In genomic region chr10:44882146-44882720, GRCh38 we compare ENCODE assay signal across 20 cellular contexts. TPM values are rescaled to one million over a fixed set of nuclear protein-coding genes. Genes with fewer than 3 reads are reported as not detected.
DNase-seq lines count a peak whose midpoint lies in the region; ATAC-seq, FAIRE-seq and TF ChIP-seq lines count a peak whose summit lies in the region.
"Had no signal": no experiment of that assay in that cellular context is flagged by ENCODE, and none has a peak within 500 bp of the region (broad histone marks: within the 10 kb centered on the region; RNA-seq: fewer than 3 reads in every experiment).

No MANE protein-coding gene starts in this region.

- H3K36me3 Mint-ChIP-seq in activated naive CD8-positive, alpha-beta T cell treated with anti-CD3 and anti-CD28 coated beads, Interleukin-2, amount 10 ng/mL, durations not matched to agents 7 days and 5 days: no peaks in the 10 kb centered on the region
- no peaks in the 10 kb centered on the region for H3K36me3 Mint-ChIP-seq in activated naive CD8-positive, alpha-beta T cell treated with anti-CD3 and anti-CD28 coated beads for 36 hours
- no peaks in the 10 kb centered on the region for H3K36me3 Mint-ChIP-seq in activated naive CD4-positive, alpha-beta T cell treated with anti-CD3 and anti-CD28 coated beads, Interleukin-2, amount 50 U/mL, for 72 hours

- 0 out of 2 replicates have a peak, but pooled peaks cover 3% of the 10 kb centered on the region for H4K20me1 ChIP-seq in K562 (replicated peaks; ENCODE audit: control insufficient read depth, insufficient read depth, low read length)

- no peak for FAIRE-seq in K562 (lab: Jason Lieb, UNC)
- FAIRE-seq: A204.1, GM12891, GM18507 had no signal

- H3K4ac ChIP-seq in mesendoderm (ENCODE audit: low read depth, low read length): no peak overlapping the region

- H3K36me3 ChIP-seq in K562 (ENCODE audit: control insufficient read depth, insufficient read depth, low read length): no peaks in the 10 kb centered on the region
- no peaks in the 10 kb centered on the region for H3K36me3 ChIP-seq in mesendoderm (ENCODE audit: control insufficient read depth, insufficient read depth, low read length)
- no peaks in the 10 kb centered on the region for H3K36me3 ChIP-seq in thyroid gland

- H3K27me3 ChIP-seq in K562 (ENCODE audit: control insufficient read depth in 2 of 2, insufficient read depth in 2 of 2, low read length in 2 of 2): peaks cover 27 to 70% of the 10 kb centered on the region in 2 experiments
- no peaks in the 10 kb centered on the region for H3K27me3 ChIP-seq in mesendoderm (ENCODE audit: insufficient read depth, low read length, poor library complexity)
- H3K27me3 ChIP-seq in thyroid gland: no peaks in the 10 kb centered on the region

- no peak for DNase-seq in activated naive CD8-positive, alpha-beta T cell treated with anti-CD3 and anti-CD28 coated beads, Interleukin-2, amount 10 ng/mL, durations not matched to agents 7 days and 5 days
- no peak for DNase-seq in activated naive CD8-positive, alpha-beta T cell treated with anti-CD3 and anti-CD28 coated beads for 36 hours
- DNase-seq in K562 (ENCODE audit: extremely low read depth in 1 of 4, low spot score in 3 of 4) (no peak), mesendoderm (no peak), thyroid gland (peak; percentile 93 to 94)
- DNase-seq in central memory CD4-positive, alpha-beta T cell: no peak
- no peak for DNase-seq in activated naive CD4-positive, alpha-beta T cell treated with anti-CD3 and anti-CD28 coated beads, Interleukin-2, amount 50 U/mL, for 72 hours (ENCODE audit: low spot score in 2 of 2)
- DNase-seq: GF-D8, GOT3, Karpas-422, NCI-H1417, NCI-H187 treated with DMSO at 0.1 percent for 48 hours, NCI-H2227 treated with DMSO at 0.1 percent for 48 hours, NCI-H524 had no signal

- no peak for TF ChIP-seq EP300 in K562 (IDR thresholded peaks at IDR 0.05; ENCODE audit: low read length)

- no peak overlapping the region for H3K56ac ChIP-seq in mesendoderm (ENCODE audit: low read length)

- H2AK5ac ChIP-seq in mesendoderm (ENCODE audit: low read length): no peak overlapping the region

- CTCF ChIA-PET in K562 (lab: Yijun Ruan, JAX; ENCODE audit: low intra/inter-chr PET ratio): no interaction called here

- TF ChIP-seq CTCF in K562 (IDR thresholded peaks at IDR 0.05 in 2 of 3, conservative IDR thresholded peaks at IDR 0.05 in 1 of 3; ENCODE audit: insufficient read depth in 2 of 3, low read depth in 1 of 3, low read length in 3 of 3) (no peak), thyroid gland (IDR thresholded peaks at IDR 0.05) (no peak)

- H2BK15ac ChIP-seq in mesendoderm (replicated peaks; ENCODE audit: low read depth): no peak overlapping the region

- no peaks in the 10 kb centered on the region for H3K79me2 ChIP-seq in K562 (ENCODE audit: control insufficient read depth, insufficient read depth, low read length)
- no peaks in the 10 kb centered on the region for H3K79me2 ChIP-seq in mesendoderm (ENCODE audit: control insufficient read depth, insufficient read depth, low read length)

- WGBS in K562 (ENCODE audit: insufficient coverage, low coverage, missing lambda C conversion rate): 0% methylated on average over 6 of the region's 6 CpGs
- no CpG with 5 or more reads among the region's 6 CpGs for WGBS in mesendoderm (ENCODE audit: extremely low coverage, insufficient coverage, low lambda C conversion rate)
- WGBS in thyroid gland, 2 donors: 25 to 40% methylated on average over 6 of the region's 6 CpGs

- H2AFZ ChIP-seq in K562 (ENCODE audit: low read depth, low read length): no peak overlapping the region

- no peak overlapping the region for H4K5ac ChIP-seq in mesendoderm (ENCODE audit: low read length)

- POLR2A ChIA-PET in activated naive CD8-positive, alpha-beta T cell treated with anti-CD3 and anti-CD28 coated beads, Interleukin-2, amount 10 ng/mL, durations not matched to agents 7 days and 5 days (lab: Charles Lee): interaction anchor here (1.4 kb wide), 1 partner anchor 31 kb away, joined by 6 read pairs; no protein-coding TSS in a partner anchor
- POLR2A ChIA-PET in K562 (lab: Yijun Ruan, JAX): interaction anchor here (0.7 to 1.5 kb wide), 3 partner anchors 8 to 190 kb away, joined by 3 to 4 read pairs (median 4); no protein-coding TSS in a partner anchor

- no peak for TF ChIP-seq RAD21 in K562 (CRISPR knock-in tag; conservative IDR thresholded peaks at IDR 0.05 in 1 of 2, IDR thresholded peaks at IDR 0.05 in 1 of 2)

- no peak overlapping the region for H3K27ac ChIP-seq in K562 (ENCODE audit: extremely low read depth, low read depth, low read length)
- H3K27ac ChIP-seq in mesendoderm (ENCODE audit: low read depth, low read length): no peak overlapping the region
- H3K27ac ChIP-seq in thyroid gland: peak overlapping the region; percentile 70 to 79 (median 70)

- H3K4me2 ChIP-seq in K562 (ENCODE audit: insufficient read depth, low read length): no peak overlapping the region
- no peak overlapping the region for H3K4me2 ChIP-seq in mesendoderm (ENCODE audit: low read length)

- H3K18ac ChIP-seq in mesendoderm (ENCODE audit: low read length): no peak overlapping the region

- no peak for ATAC-seq in activated naive CD8-positive, alpha-beta T cell treated with anti-CD3 and anti-CD28 coated beads, Interleukin-2, amount 10 ng/mL, durations not matched to agents 7 days and 5 days (ENCODE audit: low read depth)
- ATAC-seq in K562: no peak
- no peak for ATAC-seq in activated naive CD4-positive, alpha-beta T cell treated with anti-CD3 and anti-CD28 coated beads, Interleukin-2, amount 50 U/mL, for 72 hours
- no peak for ATAC-seq in HG03108 (IDR thresholded peaks at IDR 0.05; ENCODE audit: unreplicated experiment)
- ATAC-seq: Right ventricle myocardium inferior had no signal

- H3K9ac ChIP-seq in K562 (ENCODE audit: insufficient read depth in 1 of 2, low read depth in 2 of 2, low read length in 2 of 2) (no peak overlapping the region), mesendoderm (ENCODE audit: low read length) (no peak overlapping the region)

- peaks cover 22% of the 10 kb centered on the region for H3K4me1 Mint-ChIP-seq in activated naive CD8-positive, alpha-beta T cell treated with anti-CD3 and anti-CD28 coated beads, Interleukin-2, amount 10 ng/mL, durations not matched to agents 7 days and 5 days
- H3K4me1 Mint-ChIP-seq in activated naive CD8-positive, alpha-beta T cell treated with anti-CD3 and anti-CD28 coated beads for 36 hours: peaks cover 8% of the 10 kb centered on the region

- intact Hi-C loops in K562 (cut with micrococcal nuclease): no loop called here
- intact Hi-C loops in thyroid gland (cut with DNase I): no loop called here

- no TSS peak for BruUV-seq in K562 (replicated peaks; lab: Mats Ljungman, UMichigan)

- no peak overlapping the region for H4K8ac ChIP-seq in mesendoderm (ENCODE audit: low read depth, low read length)

- no peaks in the 10 kb centered on the region for H3K9me3 ChIP-seq in K562 (replicated peaks; ENCODE audit: control insufficient read depth, insufficient read depth, low read depth, low read length)
- no peaks in the 10 kb centered on the region for H3K9me3 ChIP-seq in thyroid gland

- peak overlapping the region; percentile 4 for H3K4me3 Mint-ChIP-seq in activated naive CD8-positive, alpha-beta T cell treated with anti-CD3 and anti-CD28 coated beads, Interleukin-2, amount 10 ng/mL, durations not matched to agents 7 days and 5 days
- no peak overlapping the region for H3K4me3 Mint-ChIP-seq in activated naive CD8-positive, alpha-beta T cell treated with anti-CD3 and anti-CD28 coated beads for 36 hours

- no peaks in the 10 kb centered on the region for H3K9me1 ChIP-seq in K562 (ENCODE audit: control insufficient read depth, insufficient read depth, low read length)

- H3K27me3 Mint-ChIP-seq in activated naive CD8-positive, alpha-beta T cell treated with anti-CD3 and anti-CD28 coated beads, Interleukin-2, amount 10 ng/mL, durations not matched to agents 7 days and 5 days: peaks cover 11% of the 10 kb centered on the region
- peaks cover 10% of the 10 kb centered on the region for H3K27me3 Mint-ChIP-seq in activated naive CD8-positive, alpha-beta T cell treated with anti-CD3 and anti-CD28 coated beads for 36 hours

- H2BK120ac ChIP-seq in mesendoderm (ENCODE audit: low read depth, low read length): no peak overlapping the region

- H3K4me3 ChIP-seq in K562: no peak overlapping the region
- H3K4me3 ChIP-seq in mesendoderm (ENCODE audit: low read length): no peak overlapping the region
- no peak overlapping the region for H3K4me3 ChIP-seq in thyroid gland (replicated peaks in 1 of 3)

- H3K9me3 Mint-ChIP-seq in activated naive CD8-positive, alpha-beta T cell treated with anti-CD3 and anti-CD28 coated beads, Interleukin-2, amount 10 ng/mL, durations not matched to agents 7 days and 5 days: no peaks in the 10 kb centered on the region
- H3K9me3 Mint-ChIP-seq in activated naive CD8-positive, alpha-beta T cell treated with anti-CD3 and anti-CD28 coated beads for 36 hours: no peaks in the 10 kb centered on the region
- no peaks in the 10 kb centered on the region for H3K9me3 Mint-ChIP-seq in activated naive CD4-positive, alpha-beta T cell treated with anti-CD3 and anti-CD28 coated beads, Interleukin-2, amount 50 U/mL, for 72 hours

- no peak overlapping the region for H3K27ac Mint-ChIP-seq in activated naive CD8-positive, alpha-beta T cell treated with anti-CD3 and anti-CD28 coated beads, Interleukin-2, amount 10 ng/mL, durations not matched to agents 7 days and 5 days
- H3K27ac Mint-ChIP-seq in activated naive CD8-positive, alpha-beta T cell treated with anti-CD3 and anti-CD28 coated beads for 36 hours: no peak overlapping the region
- H3K27ac Mint-ChIP-seq in activated naive CD4-positive, alpha-beta T cell treated with anti-CD3 and anti-CD28 coated beads, Interleukin-2, amount 50 U/mL, for 72 hours: no peak overlapping the region

- TF ChIP-seq POLR2A in K562 (conservative IDR thresholded peaks at IDR 0.05) (no peak), thyroid gland (IDR thresholded peaks at IDR 0.05) (no peak)

- H2BK5ac ChIP-seq in mesendoderm (ENCODE audit: low read length): no peak overlapping the region

- no peaks in the 10 kb centered on the region for H3K79me1 ChIP-seq in mesendoderm (ENCODE audit: low read length)

- peak overlapping the region; percentile 80 for H3K23ac ChIP-seq in mesendoderm (ENCODE audit: low read length)

- in situ Hi-C loops in K562 (cut with MboI): no loop called here

- H3K4me1 ChIP-seq in K562 (replicated peaks in 1 of 2; ENCODE audit: control insufficient read depth in 2 of 2, insufficient read depth in 2 of 2, low read length in 2 of 2) (peaks cover 0 to 4% of the 10 kb centered on the region in 2 experiments; a peak in 2 of 5 replicates), mesendoderm (ENCODE audit: control insufficient read depth, low read depth, low read length) (no peaks in the 10 kb centered on the region), thyroid gland (peaks cover 20 to 28% of the 10 kb centered on the region in 2 donors)

RNA-seq across cellular contexts. Expression of gene TMEM72, which starts 28.9 kb away (rescaled TPM):
- not detected for total RNA-seq in activated naive CD8-positive, alpha-beta T cell treated with anti-CD3 and anti-CD28 coated beads, Interleukin-2, amount 10 ng/mL, durations not matched to agents 7 days and 5 days
- not detected for total RNA-seq in activated naive CD8-positive, alpha-beta T cell treated with anti-CD3 and anti-CD28 coated beads for 36 hours
- not detected in 2 replicates for total RNA-seq in K562 (2011; cell fraction: chromatin; rRNA removed; ENCODE audit: low replicate concordance)
- total RNA-seq in K562 (2011; cell fraction: nucleolus; rRNA removed): not detected in 2 replicates
- total RNA-seq in K562 (2011; cell fraction: nucleoplasm; rRNA removed): not detected in 2 replicates
- total RNA-seq in K562 (2014; rRNA removed): not detected in 2 replicates
- total RNA-seq in K562 (2014; rRNA removed; fragmentation: Illumina TruSeq; extraction: Trizol): not detected in 2 replicates
- total RNA-seq in K562 (2015; rRNA removed; fragmentation: Illumina TruSeq; extraction: Trizol): not detected in 2 replicates
- not detected in 2 replicates for total RNA-seq in K562 (2021)
- polyA plus RNA-seq in K562 (2011; rRNA removed): not detected in 2 replicates
- polyA plus RNA-seq in K562 (2011; cell fraction: cytosol; rRNA removed): not detected in 2 replicates
- polyA plus RNA-seq in K562 (2011; cell fraction: nucleus; rRNA removed): not detected in 2 replicates
- polyA plus RNA-seq in K562 (2012): not detected in 2 replicates
- not detected in 2 replicates for polyA plus RNA-seq in K562 (2014; fragmentation: Illumina TruSeq; extraction: Trizol)
- polyA plus RNA-seq in K562 (2014; fragmentation: Nextera tagmentation; extraction: Ambion mirVana): not detected
- polyA plus RNA-seq in K562 (2014; rRNA removed): not detected in 2 replicates
- not detected in 2 replicates for polyA minus RNA-seq in K562 (2011; rRNA and poly(A)+ RNA removed)
- not detected in 2 replicates for polyA minus RNA-seq in K562 (2011; cell fraction: cytosol; rRNA and poly(A)+ RNA removed)
- polyA minus RNA-seq in K562 (2011; cell fraction: nucleus; rRNA and poly(A)+ RNA removed): not detected in 2 replicates
- polyA plus RNA-seq in mesendoderm (2013, experiment 1 of 2): not detected
- polyA plus RNA-seq in mesendoderm (2013, experiment 2 of 2): not detected
- not detected for total RNA-seq in thyroid gland
- total RNA-seq in activated naive CD4-positive, alpha-beta T cell treated with anti-CD3 and anti-CD28 coated beads, Interleukin-2, amount 50 U/mL, for 72 hours: not detected
- total RNA-seq: Daoy, Right ventricle myocardium inferior had no signal

Comparison
In these comparisons a context has a peak if more than half of its experiments do, and no peak if none do; other contexts are left out.
1. DNase-seq: peak in thyroid gland (2 of 2); none in activated naive CD8-positive, alpha-beta T cell treated with anti-CD3 and anti-CD28 coated beads, Interleukin-2, amount 10 ng/mL, durations not matched to agents 7 days and 5 days (single experiment), activated naive CD8-positive, alpha-beta T cell treated with anti-CD3 and anti-CD28 coated beads for 36 hours (single experiment), K562 (0 of 4), mesendoderm (single experiment), central memory CD4-positive, alpha-beta T cell (single experiment) and activated naive CD4-positive, alpha-beta T cell treated with anti-CD3 and anti-CD28 coated beads, Interleukin-2, amount 50 U/mL, for 72 hours (0 of 2).
2. H3K27ac ChIP-seq: peak in thyroid gland (3 of 3); none in K562 (single experiment) and mesendoderm (single experiment).